ENCODE assay signal across 10 cellular contexts in genomic region chr1:155130272-155131006, GRCh38. TPM values are rescaled to one million over a fixed set of nuclear protein-coding genes. Genes with fewer than 3 reads are reported as not detected.
A peak's percentile ranks its signal among the peaks of the same experiment; 100 is the strongest.
DNase-seq lines count a peak whose midpoint lies in the region; ATAC-seq and TF ChIP-seq lines count a peak whose summit lies in the region.
"Had no signal": no experiment of that assay in that cellular context is flagged by ENCODE, and none has a peak within 500 bp of the region (broad histone marks: within the 10 kb centered on the region; RNA-seq: fewer than 3 reads in every experiment).

No MANE protein-coding gene starts in this region.

- intact Hi-C loops in thyroid gland (cut with DNase I) = loop anchor here (5.0 kb wide), 1 partner anchor 37 kb away; no protein-coding TSS in a partner anchor

- H3K27me3 ChIP-seq in lung (ENCODE audit: control insufficient read depth, insufficient read depth) (no peaks in the 10 kb centered on the region), thyroid gland (no peaks in the 10 kb centered on the region)

- no peak for TF ChIP-seq POLR2A in thyroid gland (IDR thresholded peaks at IDR 0.05)

- H3K9me3 ChIP-seq in lung (ENCODE audit: control insufficient read depth in 2 of 2, insufficient read depth in 1 of 2, low read length in 1 of 2) (peaks cover 0 to 2% of the 10 kb centered on the region in 2 donors), thyroid gland (no peaks in the 10 kb centered on the region)

- peak overlapping the region; percentile 90 for H3K27ac ChIP-seq in cingulate gyrus (ENCODE audit: low read depth, low read length)
- H3K27ac ChIP-seq in lung (ENCODE audit: low read depth in 1 of 2, low read length in 1 of 2) = peak overlapping the region; percentile 93
- H3K27ac ChIP-seq in thyroid gland = peak overlapping the region; percentile 96 to 98 (median 98)

- H3K4me1 ChIP-seq in lung (ENCODE audit: control insufficient read depth in 2 of 2, insufficient read depth in 2 of 2, low read length in 2 of 2) (peaks cover 6 to 29% of the 10 kb centered on the region in 2 donors), thyroid gland (peaks cover 70 to 71% of the 10 kb centered on the region in 2 donors)

- H3K36me3 ChIP-seq in lung (ENCODE audit: control insufficient read depth in 2 of 2, insufficient read depth in 2 of 2, low read length in 2 of 2) (peaks cover 10 to 21% of the 10 kb centered on the region in 2 donors), thyroid gland (peaks cover 33 to 36% of the 10 kb centered on the region in 2 donors)

- TF ChIP-seq CTCF in lung (IDR thresholded peaks at IDR 0.05; ENCODE audit: control extremely low read depth, extremely low read depth) = no peak
- no peak for TF ChIP-seq CTCF in thyroid gland (IDR thresholded peaks at IDR 0.05)

- peak overlapping the region; percentile 67 for H3K4me3 ChIP-seq in lung
- H3K4me3 ChIP-seq in thyroid gland (replicated peaks in 1 of 3) = peak overlapping the region; percentile 37 to 82 (median 50)

- WGBS in lung, 2 donors = 14 to 22% methylated on average over 6 of the region's 6 CpGs
- WGBS in thyroid gland, 2 donors = 15 to 20% methylated on average over 5 to 6 of the region's 6 CpGs

- ATAC-seq in lung (ENCODE audit: insufficient read depth, low FRiP score) (no peak), HG03135 (IDR thresholded peaks at IDR 0.05; ENCODE audit: unreplicated experiment) (no peak), HG02884 (IDR thresholded peaks at IDR 0.05; ENCODE audit: unreplicated experiment) (no peak)

- DNase-seq in NCI-H2227 (lab: John Stamatoyannopoulos, UW; ENCODE audit: unreplicated experiment) (peak; percentile 36), NCI-H2227 treated with DMSO at 0.1 percent for 48 hours (lab: John Stamatoyannopoulos, UW) (no peak), lung (ENCODE audit: low spot score) (no peak), thyroid gland (no peak), COLO829 (ENCODE audit: low spot score) (no peak)
- DNase-seq: activated CD4-positive, alpha-beta T cell treated with anti-CD3 and anti-CD28 coated beads for 4 hours; NK-92 treated with Interleukin-12 subunit alpha and Interleukin-12 subunit beta, amount 100 ng/mL, for 24 hours had no signal

RNA-seq across cellular contexts. Expression of gene EFNA1, which starts 2.8 kb away (rescaled TPM):
- total RNA-seq in lung = 100 to 1,000 TPM; 111 to 202 TPM
- polyA plus RNA-seq in lung = 100 to 1,000 TPM; 149 to 187 TPM
- 100 to 1,000 TPM in 1 of 4 donors, 10 to 100 TPM in 3; 56.1 to 129 (median 83.1) TPM for total RNA-seq in thyroid gland

RNA-seq across cellular contexts. Expression of gene SLC50A1, which starts 5.2 kb away (rescaled TPM):
- total RNA-seq in lung (10 to 100 TPM; 26.3 to 60.3 TPM), thyroid gland (10 to 100 TPM; 30.9 to 42.2 (median 32.7) TPM)
- 100 to 1,000 TPM in 1 of 2 donors, 10 to 100 TPM in 1; 76.6 to 114 TPM for polyA plus RNA-seq in lung

RNA-seq across cellular contexts. Expression of gene DPM3, which starts 9.9 kb away (rescaled TPM):
- total RNA-seq in lung = 10 to 100 TPM; 33.7 to 99.6 TPM
- 100 to 1,000 TPM; 166 to 491 TPM for polyA plus RNA-seq in lung
- 100 to 1,000 TPM in 2 of 4 donors, 10 to 100 TPM in 2; 43.3 to 154 (median 94.8) TPM for total RNA-seq in thyroid gland

RNA-seq across cellular contexts. Expression of gene KRTCAP2, which starts 42.7 kb away (rescaled TPM):
- total RNA-seq in lung = 100 to 1,000 TPM in 1 of 2 donors, 10 to 100 TPM in 1; 58.2 to 162 TPM
- polyA plus RNA-seq in lung = 100 to 1,000 TPM; 218 to 592 TPM
- total RNA-seq in thyroid gland = 100 to 1,000 TPM in 3 of 4 donors, 10 to 100 TPM in 1; 79.8 to 263 (median 162) TPM

RNA-seq across cellular contexts. Expression of gene TRIM46, which starts 43.2 kb away (rescaled TPM):
- under 1 TPM; 0.60 to 0.71 TPM for total RNA-seq in lung
- polyA plus RNA-seq in lung = under 1 TPM; 0.26 to 0.31 TPM
- under 1 TPM in 1 of 4 donors, not detected in 3; 0.45 TPM for total RNA-seq in thyroid gland
